ENCODE assay signal across 19 cellular contexts in the genomic region with DNA sequence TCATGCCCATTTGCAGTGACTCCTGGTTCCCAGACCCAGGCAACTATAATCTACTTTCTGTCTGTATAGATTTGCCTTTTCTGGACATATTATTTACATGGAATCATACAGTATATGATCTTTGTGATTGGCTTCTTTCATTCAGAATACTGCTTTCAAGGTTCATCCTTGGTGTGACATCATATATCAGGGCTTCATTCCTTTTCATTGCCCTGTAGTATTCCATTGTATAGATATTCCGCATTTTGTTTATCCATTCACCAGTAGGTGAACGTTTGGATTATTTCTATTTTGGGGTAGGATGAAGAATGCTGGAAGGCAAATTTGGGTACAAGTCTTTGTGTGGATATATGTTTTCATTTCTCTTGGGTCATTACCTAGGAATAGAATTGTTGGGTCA. TPM values are rescaled to one million over a fixed set of nuclear protein-coding genes. Genes with fewer than 3 reads are reported as not detected.
DNase-seq lines count a peak whose midpoint lies in the region; ATAC-seq, FAIRE-seq and TF ChIP-seq lines count a peak whose summit lies in the region.
"Had no signal": no experiment of that assay in that cellular context is flagged by ENCODE, and none has a peak within 500 bp of the region (broad histone marks: within the 10 kb centered on the region; RNA-seq: fewer than 3 reads in every experiment).

No MANE protein-coding gene starts in this region.

- no peak for DNase-seq in CD4-positive, alpha-beta T cell
- DNase-seq in GM12892 (ENCODE audit: insufficient read length) = no peak
- no peak for DNase-seq in activated T-helper 1 cell treated with anti-CD3 and anti-CD28 coated beads, Interleukin-12 subunit alpha, Interleukin-12 subunit beta, Interleukin-2, Interleukin-4 antibody, amounts not matched to agents 30 ng/mL and 10 ng/mL and 1 ng/mL, durations not matched to agents 14 hours and 24 hours and 36 hours (ENCODE audit: low spot score)
- no peak for DNase-seq in memory B cell (ENCODE audit: low spot score in 2 of 2)
- DNase-seq in stimulated activated CD4-positive, alpha-beta T cell treated with anti-CD3 and anti-CD28 coated beads, Interleukin-4, amount 100 ng/mL, for 24 hours = no peak
- no peak for DNase-seq in brain microvascular endothelial cell
- DNase-seq: BE2C; DMS79; foreskin keratinocyte; left colon; NCI-H1694; stimulated activated CD4-positive, alpha-beta T cell treated with anti-CD3 and anti-CD28 coated beads, Interleukin-15, amount 100 ng/mL, for 24 hours had no signal

- no peaks in the 10 kb centered on the region for H3K9me3 Mint-ChIP-seq in CD4-positive, alpha-beta T cell
- H3K9me3 Mint-ChIP-seq in activated T-helper 1 cell treated with anti-CD3 and anti-CD28 coated beads, Interleukin-12 subunit alpha, Interleukin-12 subunit beta, Interleukin-2, Interleukin-4 antibody, amounts not matched to agents 30 ng/mL and 10 ng/mL and 1 ng/mL, durations not matched to agents 14 hours and 24 hours and 36 hours = peaks cover 8% of the 10 kb centered on the region
- no peaks in the 10 kb centered on the region for H3K9me3 Mint-ChIP-seq in memory B cell

- POLR2A ChIA-PET in CD4-positive, alpha-beta T cell (lab: Charles Lee) = interaction anchor here (1.1 to 7.3 kb wide), 4 partner anchors 18 to 369 kb away, joined by 3 to 92 read pairs (median 42); a partner anchor contains a TSS

- H3K36me3 ChIP-seq in brain microvascular endothelial cell (replicated peaks) = no peaks in the 10 kb centered on the region
- H3K36me3 ChIP-seq: SJSA1, suprapubic skin had no signal

- H3K9me3 ChIP-seq in CD4-positive, alpha-beta T cell (ENCODE audit: control insufficient read depth, low read length) = no peaks in the 10 kb centered on the region
- H3K9me3 ChIP-seq: BE2C, SJSA1, suprapubic skin had no signal

- peaks cover 85% of the 10 kb centered on the region for H3K4me1 Mint-ChIP-seq in CD4-positive, alpha-beta T cell (ENCODE audit: low read depth)
- H3K4me1 Mint-ChIP-seq in activated T-helper 1 cell treated with anti-CD3 and anti-CD28 coated beads, Interleukin-12 subunit alpha, Interleukin-12 subunit beta, Interleukin-2, Interleukin-4 antibody, amounts not matched to agents 30 ng/mL and 10 ng/mL and 1 ng/mL, durations not matched to agents 14 hours and 24 hours and 36 hours (ENCODE audit: low read depth) = peaks cover 72% of the 10 kb centered on the region
- H3K4me1 Mint-ChIP-seq in memory B cell = peaks cover 53% of the 10 kb centered on the region

- no peak overlapping the region for H3K4me3 ChIP-seq in brain microvascular endothelial cell (ENCODE audit: low read depth, low read length)
- H3K4me3 ChIP-seq: SJSA1, suprapubic skin had no signal

- H3K4me3 Mint-ChIP-seq in CD4-positive, alpha-beta T cell = peak overlapping the region; percentile 80
- peak overlapping the region; percentile 78 for H3K4me3 Mint-ChIP-seq in activated T-helper 1 cell treated with anti-CD3 and anti-CD28 coated beads, Interleukin-12 subunit alpha, Interleukin-12 subunit beta, Interleukin-2, Interleukin-4 antibody, amounts not matched to agents 30 ng/mL and 10 ng/mL and 1 ng/mL, durations not matched to agents 14 hours and 24 hours and 36 hours
- H3K4me3 Mint-ChIP-seq in memory B cell = peak overlapping the region; percentile 43

- no peak for ATAC-seq in CD4-positive, alpha-beta T cell (ENCODE audit: poor library complexity)
- no peak for ATAC-seq in memory B cell (ENCODE audit: low read depth)
- ATAC-seq in GM18909 (IDR thresholded peaks at IDR 0.05; ENCODE audit: poor library complexity, unreplicated experiment) = no peak
- ATAC-seq: foreskin keratinocyte, left colon had no signal

- H3K27me3 ChIP-seq in CD4-positive, alpha-beta T cell (ENCODE audit: control insufficient read depth, insufficient read depth, low read length) = no peaks in the 10 kb centered on the region
- H3K27me3 ChIP-seq in brain microvascular endothelial cell (replicated peaks) = no peaks in the 10 kb centered on the region
- H3K27me3 ChIP-seq: BE2C had no signal

- in situ Hi-C loops in brain microvascular endothelial cell (cut with HindIII; ENCODE audit: low pct_ligation_motif_present, low sequenced_read_pairs) = no loop called here

- intact Hi-C loops in CD4-positive, alpha-beta T cell (cut with DNase I, micrococcal nuclease) = loop anchor here (2.0 to 5.0 kb wide), 2 partner anchors 37 to 51 kb away; a partner anchor contains a TSS
- intact Hi-C loops in activated T-helper 1 cell treated with anti-CD3 and anti-CD28 coated beads, Interleukin-12 subunit alpha, Interleukin-12 subunit beta, Interleukin-2, Interleukin-4 antibody, amounts not matched to agents 30 ng/mL and 10 ng/mL and 1 ng/mL, durations not matched to agents 14 hours and 24 hours and 36 hours (cut with micrococcal nuclease) = loop anchor here (5.0 kb wide), 1 partner anchor 156 kb away; no protein-coding TSS in a partner anchor

- CTCF ChIA-PET in CD4-positive, alpha-beta T cell (lab: Charles Lee) = no interaction called here

- H3K27ac ChIP-seq in CD4-positive, alpha-beta T cell (ENCODE audit: low read depth, low read length) = peak overlapping the region; percentile 63
- no peak overlapping the region for H3K27ac ChIP-seq in brain microvascular endothelial cell
- H3K27ac ChIP-seq: foreskin keratinocyte, SJSA1, suprapubic skin had no signal

- H3K36me3 Mint-ChIP-seq in CD4-positive, alpha-beta T cell (ENCODE audit: low read depth) = peaks cover 67% of the 10 kb centered on the region
- peaks cover 67% of the 10 kb centered on the region for H3K36me3 Mint-ChIP-seq in activated T-helper 1 cell treated with anti-CD3 and anti-CD28 coated beads, Interleukin-12 subunit alpha, Interleukin-12 subunit beta, Interleukin-2, Interleukin-4 antibody, amounts not matched to agents 30 ng/mL and 10 ng/mL and 1 ng/mL, durations not matched to agents 14 hours and 24 hours and 36 hours (ENCODE audit: low read depth)
- peaks cover 32% of the 10 kb centered on the region for H3K36me3 Mint-ChIP-seq in memory B cell

- peak overlapping the region; percentile 97 for H3K27ac Mint-ChIP-seq in CD4-positive, alpha-beta T cell
- H3K27ac Mint-ChIP-seq in activated T-helper 1 cell treated with anti-CD3 and anti-CD28 coated beads, Interleukin-12 subunit alpha, Interleukin-12 subunit beta, Interleukin-2, Interleukin-4 antibody, amounts not matched to agents 30 ng/mL and 10 ng/mL and 1 ng/mL, durations not matched to agents 14 hours and 24 hours and 36 hours = peak overlapping the region; percentile 97
- peak overlapping the region; percentile 93 for H3K27ac Mint-ChIP-seq in memory B cell

- no peak for TF ChIP-seq POLR2A in GM12892 (IDR thresholded peaks at IDR 0.05; ENCODE audit: low read depth, low read length)

- no peak for TF ChIP-seq CTCF in CD4-positive, alpha-beta T cell (IDR thresholded peaks at IDR 0.05)
- TF ChIP-seq CTCF in brain microvascular endothelial cell (IDR thresholded peaks at IDR 0.05; ENCODE audit: low read depth, low read length, missing control alignments) = no peak

- H3K27me3 Mint-ChIP-seq in CD4-positive, alpha-beta T cell = no peaks in the 10 kb centered on the region
- H3K27me3 Mint-ChIP-seq in activated T-helper 1 cell treated with anti-CD3 and anti-CD28 coated beads, Interleukin-12 subunit alpha, Interleukin-12 subunit beta, Interleukin-2, Interleukin-4 antibody, amounts not matched to agents 30 ng/mL and 10 ng/mL and 1 ng/mL, durations not matched to agents 14 hours and 24 hours and 36 hours (ENCODE audit: insufficient read depth) = no peaks in the 10 kb centered on the region
- no peaks in the 10 kb centered on the region for H3K27me3 Mint-ChIP-seq in memory B cell

- FAIRE-seq in GM12892 (lab: Jason Lieb, UNC) = peak; percentile 38
- FAIRE-seq: endometrium, H1, TTC549 had no signal

RNA-seq across cellular contexts. Expression of a gene that starts 36.1 kb away (rescaled TPM):
- 10 to 100 TPM; 87.6 to 91.1 TPM for total RNA-seq in CD4-positive, alpha-beta T cell
- 58.7 TPM for polyA plus RNA-seq in GM12892 (2012; ENCODE audit: missing spikeins)
- 139 and 143 TPM in 2 replicates for total RNA-seq in activated T-helper 1 cell treated with anti-CD3 and anti-CD28 coated beads, Interleukin-12 subunit alpha, Interleukin-12 subunit beta, Interleukin-2, Interleukin-4 antibody, amounts not matched to agents 30 ng/mL and 10 ng/mL and 1 ng/mL, durations not matched to agents 14 hours and 24 hours and 36 hours
- total RNA-seq: foreskin keratinocyte, HT-29 had no signal
- polyA plus RNA-seq: foreskin keratinocyte had no signal
